In the genomic region with DNA sequence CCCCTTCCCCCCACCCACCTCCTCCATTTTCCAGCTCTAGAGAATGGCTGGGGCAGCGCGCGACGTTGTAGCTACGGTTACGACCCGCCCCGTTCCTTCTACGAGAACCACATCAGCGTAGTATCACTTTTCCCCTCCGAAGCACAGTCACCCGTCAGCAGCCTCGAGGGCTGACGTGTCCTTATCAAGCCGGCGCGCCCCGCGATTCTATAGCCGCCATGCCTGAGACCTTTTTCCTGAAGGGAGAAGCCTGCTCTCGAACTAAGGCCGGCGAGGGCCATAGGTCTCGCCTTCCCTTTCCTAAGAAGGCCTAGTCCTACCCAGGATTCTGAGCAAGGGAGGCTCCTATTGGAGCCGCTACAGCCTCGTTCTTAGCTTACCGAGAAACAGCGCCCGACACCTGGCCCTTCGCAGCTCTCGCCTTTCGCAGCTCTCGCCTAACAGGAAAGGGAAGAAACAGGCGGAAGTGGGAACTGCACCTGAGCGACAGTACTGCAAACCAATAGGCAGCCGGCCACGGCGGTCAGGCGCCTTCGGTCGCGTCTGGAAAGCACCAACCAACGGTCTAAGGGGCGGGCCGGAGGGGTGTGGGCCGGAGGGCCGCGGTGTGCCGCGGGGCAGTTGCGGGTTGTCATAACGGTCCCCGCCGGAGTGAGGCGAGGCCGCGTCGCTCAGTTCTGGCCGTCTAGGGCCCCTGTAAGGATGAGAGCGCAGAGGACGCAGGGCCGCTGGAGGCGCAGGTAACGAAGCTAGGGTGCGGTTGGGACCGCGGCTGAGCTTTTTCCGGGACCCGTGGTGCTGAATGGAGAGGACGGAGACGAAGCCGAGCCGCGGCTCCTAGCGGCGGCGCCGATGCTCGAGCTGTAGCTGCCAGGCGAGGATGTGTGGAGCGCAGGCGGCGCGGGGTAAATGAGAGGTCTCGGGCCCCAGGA, we compare ENCODE assay signal across 8 cellular contexts. TPM values are rescaled to one million over a fixed set of nuclear protein-coding genes. Genes with fewer than 3 reads are reported as not detected.
DNase-seq lines count a peak whose midpoint lies in the region; ATAC-seq and TF ChIP-seq lines count a peak whose summit lies in the region.

A gene (plus strand): TSS at position 618 of the 932 bp plus-strand sequence. CDS start 470 bp downstream, outside the sequence.
A gene (minus strand): TSS at position 445 of the 932 bp plus-strand sequence. CDS start 1,522 bp downstream, outside the sequence.

- H3K27me3 ChIP-seq in SU-DHL-6 (ENCODE audit: low read length) (no peaks in the 10 kb centered on the region), parathyroid adenoma (ENCODE audit: control insufficient read depth, insufficient read depth, low read length) (no peaks in the 10 kb centered on the region), tibial nerve (no peaks in the 10 kb centered on the region)

- H3K79me2 ChIP-seq in SU-DHL-6 (ENCODE audit: insufficient read depth, low read length) (peaks cover 89% of the 10 kb centered on the region), parathyroid adenoma (peaks cover 9% of the 10 kb centered on the region)

- H3K27ac ChIP-seq in SU-DHL-6 (ENCODE audit: low read depth, low read length) (peak within 1 kb of the TSS; percentile 79), parathyroid adenoma (peak within 1 kb of the TSS; percentile 98), tibial nerve (peak within 1 kb of the TSS; percentile 65 to 96 (median 95))

- H3K9ac ChIP-seq in SU-DHL-6 (ENCODE audit: low read length) (peak within 1 kb of the TSS; percentile 90), parathyroid adenoma (peak within 1 kb of the TSS; percentile 96)

- H3K4me1 ChIP-seq in parathyroid adenoma (peaks cover 11% of the 10 kb centered on the region), tibial nerve (peaks cover 0 to 59% (median 29%) of the 10 kb centered on the region in 4 donors)

- ATAC-seq in HG02759 (IDR thresholded peaks at IDR 0.05; ENCODE audit: unreplicated experiment): peak; percentile 96
- peak; percentile 99 for ATAC-seq in Right ventricle myocardium superior (ENCODE audit: poor library complexity)

- intact Hi-C loops in Right ventricle myocardium superior (cut with DNase I): no loop called here

- H3K4me3 ChIP-seq in SU-DHL-6 (ENCODE audit: insufficient read depth, low read length, poor library complexity, severe bottlenecking) (peak within 1 kb of the TSS; percentile 78), parathyroid adenoma (ENCODE audit: low read depth, low read length) (peak within 1 kb of the TSS; percentile 81), tibial nerve (peak within 1 kb of the TSS; percentile 61 to 98 (median 88))

- peaks cover 54% of the 10 kb centered on the region for H3F3A ChIP-seq in SU-DHL-6 (ENCODE audit: insufficient read depth)

- H4K20me1 ChIP-seq in SU-DHL-6 (ENCODE audit: low read depth, low read length): peaks cover 24% of the 10 kb centered on the region

- TF ChIP-seq CTCF in GM12873 (IDR thresholded peaks at IDR 0.05; ENCODE audit: insufficient read depth, low read depth, low read length, missing control alignments): peak; percentile 42
- TF ChIP-seq CTCF in SU-DHL-6 (IDR thresholded peaks at IDR 0.05; ENCODE audit: insufficient read depth, low read length, poor library complexity, severe bottlenecking): peak; percentile 26
- TF ChIP-seq CTCF in parathyroid adenoma (IDR thresholded peaks at IDR 0.05): no peak
- TF ChIP-seq CTCF in tibial nerve (IDR thresholded peaks at IDR 0.05): peak in 3 of 5 experiments; percentile 18 to 80 (median 79)

- TF ChIP-seq EP300 in tibial nerve (IDR thresholded peaks at IDR 0.05): peak; percentile 67 to 99

- peak within 1 kb of the TSS; percentile 89 for H3K4me2 ChIP-seq in SU-DHL-6 (ENCODE audit: low read depth, low read length, poor library complexity, severe bottlenecking)
- H3K4me2 ChIP-seq in parathyroid adenoma (ENCODE audit: low read length): peak within 1 kb of the TSS; percentile 88

- H2AFZ ChIP-seq in SU-DHL-6 (ENCODE audit: low read depth, low read length, severe bottlenecking) (peak within 1 kb of the TSS; percentile 70), parathyroid adenoma (peak within 1 kb of the TSS; percentile 99)

- H3K9me2 ChIP-seq in SU-DHL-6 (replicated peaks; ENCODE audit: insufficient read depth, low read length): no peaks in the 10 kb centered on the region

- TF ChIP-seq POLR2A in tibial nerve (IDR thresholded peaks at IDR 0.05): peak; percentile 68 to 98

- DNase-seq in NCI-H128 (lab: John Stamatoyannopoulos, UW; ENCODE audit: unreplicated experiment): peak; percentile 90
- peak; percentile 82 for DNase-seq in activated naive CD8-positive, alpha-beta T cell treated with anti-CD3 and anti-CD28 coated beads, Interleukin-2, amount 50 U/mL, for 16 hours (ENCODE audit: low read depth, low spot score)
- DNase-seq in Right ventricle myocardium superior: peak; percentile 98
- peak; percentile 93 to 94 for DNase-seq in tibial nerve (ENCODE audit: low spot score in 2 of 2)

- H3K9me3 ChIP-seq in SU-DHL-6 (ENCODE audit: insufficient read depth, low read length): no peaks in the 10 kb centered on the region
- H3K9me3 ChIP-seq in parathyroid adenoma (ENCODE audit: control insufficient read depth, low read length): no peaks in the 10 kb centered on the region
- H3K9me3 ChIP-seq in tibial nerve: no peaks in the 10 kb centered on the region

- peaks cover 21% of the 10 kb centered on the region for H3K36me3 ChIP-seq in SU-DHL-6 (ENCODE audit: low read length)
- no peaks in the 10 kb centered on the region for H3K36me3 ChIP-seq in parathyroid adenoma (ENCODE audit: control insufficient read depth, insufficient read depth, low read length)
- H3K36me3 ChIP-seq in tibial nerve: peaks cover 0 to 25% (median 8%) of the 10 kb centered on the region in 3 donors

- WGBS in tibial nerve, 2 donors: 1 to 2% methylated on average over 72 to 74 of the region's 85 CpGs

RNA-seq across cellular contexts. Expression of the first gene that starts in this region (rescaled TPM):
- total RNA-seq in Right ventricle myocardium superior (9.4 TPM), tibial nerve (10 to 100 TPM; 21.0 to 24.3 (median 23.8) TPM)

RNA-seq across cellular contexts. Expression of the second gene that starts in this region (rescaled TPM):
- 112 TPM for total RNA-seq in Right ventricle myocardium superior
- total RNA-seq in tibial nerve: 100 to 1,000 TPM; 132 to 206 (median 151) TPM

Comparison
In these comparisons a context has a peak if more than half of its experiments do, and no peak if none do; other contexts are left out.
1. Peak in every context shown above with its lines: DNase-seq, ATAC-seq, H3K4me3 ChIP-seq and H3K27ac ChIP-seq.